ENCODE assay signal across 8 cellular contexts in genomic region chr2:99336780-99337163, GRCh38. TPM values are rescaled to one million over a fixed set of nuclear protein-coding genes. Genes with fewer than 3 reads are reported as not detected.
DNase-seq lines count a peak whose midpoint lies in the region; ATAC-seq and TF ChIP-seq lines count a peak whose summit lies in the region.

No MANE protein-coding gene starts in this region.

- peaks cover 11% of the 10 kb centered on the region for H3K36me3 ChIP-seq in muscle layer of colon (ENCODE audit: insufficient read depth, low read length)

- no peak for TF ChIP-seq CTCF in 22Rv1 (IDR thresholded peaks at IDR 0.05)
- TF ChIP-seq CTCF in astrocyte of the spinal cord (IDR thresholded peaks at IDR 0.05; ENCODE audit: low read depth, low read length), result no peak

- in situ Hi-C loops in astrocyte of the spinal cord (cut with HindIII; ENCODE audit: low sequenced_read_pairs), result no loop called here

- no peaks in the 10 kb centered on the region for H3K9me3 ChIP-seq in muscle layer of colon (ENCODE audit: low read length)

- H3K4me3 ChIP-seq in astrocyte of the spinal cord (ENCODE audit: low read depth, low read length) (peak overlapping the region; percentile 90), muscle layer of colon (ENCODE audit: low read depth in 1 of 2, low read length in 2 of 2) (peak overlapping the region; percentile 86 to 100)

- ATAC-seq in GM18519 (IDR thresholded peaks at IDR 0.05; ENCODE audit: low FRiP score, unreplicated experiment) (peak; percentile 2), HG03103 (IDR thresholded peaks at IDR 0.05; ENCODE audit: low read depth, unreplicated experiment) (peak; percentile 1)

- H3K27me3 ChIP-seq in muscle layer of colon (ENCODE audit: control insufficient read depth in 1 of 2, insufficient read depth in 2 of 2, low read length in 2 of 2), result no peaks in the 10 kb centered on the region

- H3K4me1 ChIP-seq in muscle layer of colon (ENCODE audit: insufficient read depth, low read length), result peaks cover 20% of the 10 kb centered on the region

- DNase-seq in astrocyte of the spinal cord (ENCODE audit: low read depth, low spot score), result no peak
- DNase-seq in stimulated activated CD4-positive, alpha-beta T cell treated with anti-CD3 and anti-CD28 coated beads, Interleukin-4, amount 100 ng/mL, for 1 hour, result no peak
- no peak for DNase-seq in ureter (ENCODE audit: low spot score)
- no peak for DNase-seq in stimulated activated CD4-positive, alpha-beta T cell treated with anti-CD3 and anti-CD28 coated beads, Interleukin-4, amount 100 ng/mL, for 24 hours

- H3K27ac ChIP-seq in 22Rv1 (peak overlapping the region; percentile 86), muscle layer of colon (ENCODE audit: low read depth, low read length) (peak overlapping the region; percentile 96)

- H3K9ac ChIP-seq in muscle layer of colon (ENCODE audit: low read length), result peak overlapping the region; percentile 88

RNA-seq across cellular contexts. Expression of gene EIF5B, which starts 0.4 kb away (rescaled TPM):
- 51.5 TPM for total RNA-seq in ureter

RNA-seq across cellular contexts. Expression of gene TXNDC9, which starts 0.6 kb away (rescaled TPM):
- total RNA-seq in ureter, result 30.2 TPM

RNA-seq across cellular contexts. Expression of gene LYG1, which starts 35.8 kb away (rescaled TPM):
- total RNA-seq in ureter, result 0.39 TPM
